Comparison of ENCODE assay signal across 15 cellular contexts in genomic region chr9:38309324-38310195, GRCh38.
A peak's percentile ranks its signal among the peaks of the same experiment; 100 is the strongest.
DNase-seq lines count a peak whose midpoint lies in the region; ATAC-seq and TF ChIP-seq lines count a peak whose summit lies in the region.
"Had no signal": no experiment of that assay in that cellular context is flagged by ENCODE, and none has a peak within 500 bp of the region (broad histone marks: within the 10 kb centered on the region; RNA-seq: fewer than 3 reads in every experiment).

No MANE protein-coding gene starts in this region.

- ATAC-seq in activated CD4-positive, CD25-positive, alpha-beta regulatory T cell treated with anti-CD3 and anti-CD28 coated beads, Interleukin-2, amount 50 U/mL, for 24 hours, result no peak
- ATAC-seq: lower lobe of right lung, T-cell had no signal

- in situ Hi-C loops in brain microvascular endothelial cell (cut with HindIII; ENCODE audit: low pct_ligation_motif_present, low sequenced_read_pairs), result no loop called here

- H3K27me3 Mint-ChIP-seq in brain, result peaks cover 4% of the 10 kb centered on the region

- peaks cover 0 to 6% (median 0%) of the 10 kb centered on the region in 5 experiments for H3K9me3 Mint-ChIP-seq in brain
- H3K9me3 Mint-ChIP-seq: activated T-cell treated with anti-CD3 and anti-CD28 coated beads, Interleukin-2, amount 50 U/mL, for 24 hours; T-cell had no signal

- H3K36me3 Mint-ChIP-seq in brain, result no peaks in the 10 kb centered on the region
- H3K36me3 Mint-ChIP-seq: T-cell had no signal

- H3K23ac ChIP-seq in neuronal stem cell (ENCODE audit: low read depth, low read length, poor library complexity), result no peak overlapping the region

- no peak overlapping the region for H2BK5ac ChIP-seq in neuronal stem cell (ENCODE audit: low read length)

- no peaks in the 10 kb centered on the region for H3K79me1 ChIP-seq in neuronal stem cell (ENCODE audit: low read depth, low read length)

- peak overlapping the region; percentile 15 for H3K18ac ChIP-seq in neuronal stem cell (ENCODE audit: low read length)

- H4K91ac ChIP-seq in neuronal stem cell (ENCODE audit: low read depth, low read length, poor library complexity), result peak overlapping the region; percentile 19

- H3K27ac ChIP-seq in neuronal stem cell (replicated peaks; ENCODE audit: low read length) (no peak overlapping the region), brain microvascular endothelial cell (no peak overlapping the region)
- H3K27ac ChIP-seq: lower lobe of right lung had no signal

- H4K8ac ChIP-seq in neuronal stem cell (ENCODE audit: low read depth, low read length), result peak overlapping the region; percentile 31

- peaks cover 14 to 17% of the 10 kb centered on the region in 2 donors for H3K4me1 ChIP-seq in neuronal stem cell (ENCODE audit: control insufficient read depth in 2 of 2, insufficient read depth in 1 of 2, low read depth in 1 of 2, low read length in 2 of 2)
- H3K4me1 ChIP-seq: lower lobe of right lung had no signal

- no peaks in the 10 kb centered on the region for H3K9me3 ChIP-seq in neuronal stem cell (replicated peaks in 1 of 2; ENCODE audit: control insufficient read depth in 2 of 2, insufficient read depth in 1 of 2, low read depth in 1 of 2, low read length in 2 of 2)
- H3K9me3 ChIP-seq: lower lobe of right lung, thoracic aorta had no signal

- H3K27ac Mint-ChIP-seq in brain, result peak overlapping the region in 4 of 5 experiments; percentile 38 to 57 (median 40)
- H3K27ac Mint-ChIP-seq: activated T-cell treated with anti-CD3 and anti-CD28 coated beads, Interleukin-2, amount 50 U/mL, for 24 hours; T-cell had no signal

- TF ChIP-seq CTCF in brain (conservative IDR thresholded peaks at IDR 0.05) (no peak), brain microvascular endothelial cell (IDR thresholded peaks at IDR 0.05; ENCODE audit: low read depth, low read length, missing control alignments) (no peak), GM20000 (IDR thresholded peaks at IDR 0.05; ENCODE audit: extremely low read depth, missing control alignments) (no peak)

- H3K4me1 Mint-ChIP-seq in brain, result peaks cover 52% of the 10 kb centered on the region
- H3K4me1 Mint-ChIP-seq: T-cell had no signal

- peaks cover 0 to 2% (median 0%) of the 10 kb centered on the region in 3 experiments for H3K27me3 ChIP-seq in neuronal stem cell (ENCODE audit: control insufficient read depth in 3 of 3, insufficient read depth in 3 of 3, low read depth in 1 of 3, low read length in 3 of 3)
- H3K27me3 ChIP-seq in brain microvascular endothelial cell (replicated peaks), result peaks cover 8% of the 10 kb centered on the region

- H3K4ac ChIP-seq in neuronal stem cell (ENCODE audit: low read length), result no peak overlapping the region

- H3K4me3 Mint-ChIP-seq in brain, result peak overlapping the region in 1 of 5 experiments; percentile 49
- H3K4me3 Mint-ChIP-seq: activated T-cell treated with anti-CD3 and anti-CD28 coated beads, Interleukin-2, amount 50 U/mL, for 24 hours; T-cell had no signal

- H2BK12ac ChIP-seq in neuronal stem cell (ENCODE audit: low read length), result no peak overlapping the region

- peak overlapping the region; percentile 77 for H2AFZ ChIP-seq in neuronal stem cell (ENCODE audit: low read length)

- no peak overlapping the region for H2AK5ac ChIP-seq in neuronal stem cell (ENCODE audit: low read depth, low read length)

- no CpG with 5 or more reads among the region's 11 CpGs for WGBS in neuronal stem cell (ENCODE audit: extremely low coverage in 2 of 2, insufficient read length in 2 of 2, insufficient replicate concordance in 1 of 2), 2 donors

- DNase-seq in EH (ENCODE audit: low read depth) (peak; percentile 50), M059J (ENCODE audit: low read depth) (peak; percentile 67), neuronal stem cell (ENCODE audit: low spot score) (no peak), brain microvascular endothelial cell (no peak), GM20000 (ENCODE audit: low spot score) (no peak)
- DNase-seq: activated T-cell treated with anti-CD3 and anti-CD28 coated beads, Interleukin-2, amount 50 U/mL, for 24 hours; anterior cingulate cortex; hippocampal formation; lower lobe of right lung; NCI-H146; stimulated activated CD4-positive, alpha-beta T cell treated with anti-CD3 and anti-CD28 coated beads, Interleukin-12 subunit alpha, Interleukin-12 subunit beta, amount 100 ng/mL, for 4 hours; T-cell had no signal

- H2BK15ac ChIP-seq in neuronal stem cell (ENCODE audit: low read length), result no peak overlapping the region

- no peak overlapping the region for H2BK120ac ChIP-seq in neuronal stem cell (ENCODE audit: low read depth, low read length)

- H3K4me3 ChIP-seq in neuronal stem cell (ENCODE audit: low read length in 2 of 2) (no peak overlapping the region), brain microvascular endothelial cell (ENCODE audit: low read depth, low read length) (no peak overlapping the region)
- H3K4me3 ChIP-seq: lower lobe of right lung had no signal

- H3K9ac ChIP-seq in neuronal stem cell (ENCODE audit: low read depth, low read length, poor library complexity), result no peak overlapping the region

- H3K14ac ChIP-seq in neuronal stem cell (ENCODE audit: low read length), result no peak overlapping the region

- H3K36me3 ChIP-seq in neuronal stem cell (replicated peaks in 1 of 2; ENCODE audit: control insufficient read depth in 2 of 2, insufficient read depth in 2 of 2, low read length in 2 of 2), result no peaks in the 10 kb centered on the region
- H3K36me3 ChIP-seq in brain microvascular endothelial cell (replicated peaks), result no peaks in the 10 kb centered on the region
- H3K36me3 ChIP-seq: lower lobe of right lung, thoracic aorta had no signal

- H3K4me2 ChIP-seq in neuronal stem cell (ENCODE audit: insufficient read depth, low read length, poor library complexity, severe bottlenecking), result no peak overlapping the region

Comparison
In these comparisons a context has a peak if more than half of its experiments do, and no peak if none do; other contexts are left out.
1. DNase-seq: peak in EH (single experiment) and M059J (single experiment); none in neuronal stem cell (single experiment), brain microvascular endothelial cell (single experiment) and GM20000 (single experiment).